In the genomic region with DNA sequence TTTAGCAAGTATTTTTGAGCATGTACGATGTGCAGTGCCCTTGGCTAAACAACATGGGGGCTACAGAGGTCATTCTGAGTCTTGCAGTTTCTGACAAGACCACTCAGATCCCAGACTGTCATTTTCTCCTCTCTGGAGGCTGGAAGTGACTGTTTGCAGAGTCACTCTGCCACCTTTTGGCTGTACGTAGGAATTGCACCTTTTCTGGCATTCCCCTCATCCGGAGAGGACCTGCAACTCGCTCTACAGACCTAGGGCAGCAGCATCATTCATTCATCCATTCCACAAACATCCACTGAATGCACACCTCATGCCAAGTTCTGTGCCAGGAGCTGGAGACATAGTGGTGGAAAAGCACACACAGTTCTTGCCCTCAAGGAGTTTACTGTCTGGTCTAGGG, we compare ENCODE assay signal across 9 cellular contexts.
A peak's percentile ranks its signal among the peaks of the same experiment; 100 is the strongest.
DNase-seq lines count a peak whose midpoint lies in the region; ATAC-seq, FAIRE-seq and TF ChIP-seq lines count a peak whose summit lies in the region.
"Had no signal": no experiment of that assay in that cellular context is flagged by ENCODE, and none has a peak within 500 bp of the region (broad histone marks: within the 10 kb centered on the region; RNA-seq: fewer than 3 reads in every experiment).

No MANE protein-coding gene starts in this region.

- no peaks in the 10 kb centered on the region for H3K27me3 Mint-ChIP-seq in activated CD8-positive, alpha-beta T cell treated with anti-CD3 and anti-CD28 coated beads for 36 hours

- FAIRE-seq in GM19239 (lab: Jason Lieb, UNC): peak; percentile 28

- no peak overlapping the region for H3K27ac ChIP-seq in MM.1S (ENCODE audit: low read length)
- H3K27ac ChIP-seq: epithelial cell of prostate had no signal

- intact Hi-C loops in activated CD8-positive, alpha-beta T cell treated with anti-CD3 and anti-CD28 coated beads for 36 hours (cut with micrococcal nuclease): no loop called here
- intact Hi-C loops in cardiac septum (cut with DNase I): loop anchor here (10.0 kb wide), 1 partner anchor 239 kb away; no protein-coding TSS in a partner anchor

- in situ Hi-C loops in Caki2 (cut with HindIII; ENCODE audit: low pct_unique_long_range_greater_than_20kb, low sequenced_read_pairs): no loop called here

- H3K36me3 ChIP-seq in MM.1S (replicated peaks; ENCODE audit: insufficient read depth, low read length): no peaks in the 10 kb centered on the region
- H3K36me3 ChIP-seq in kidney epithelial cell (ENCODE audit: control insufficient read depth, insufficient read depth, low read length): no peaks in the 10 kb centered on the region

- H3K9ac ChIP-seq in MM.1S (ENCODE audit: low read length): no peak overlapping the region

- no peaks in the 10 kb centered on the region for H3K36me3 Mint-ChIP-seq in activated CD8-positive, alpha-beta T cell treated with anti-CD3 and anti-CD28 coated beads for 36 hours (ENCODE audit: low read depth)

- no peak overlapping the region for H3K27ac Mint-ChIP-seq in activated CD8-positive, alpha-beta T cell treated with anti-CD3 and anti-CD28 coated beads for 36 hours

- H3K9me3 Mint-ChIP-seq in activated CD8-positive, alpha-beta T cell treated with anti-CD3 and anti-CD28 coated beads for 36 hours: no peaks in the 10 kb centered on the region

- no peaks in the 10 kb centered on the region for H4K20me1 ChIP-seq in MM.1S (ENCODE audit: insufficient read depth, low read length)

- no peak overlapping the region for H3K4me2 ChIP-seq in MM.1S (ENCODE audit: low read depth, low read length)

- peak; percentile 42 for ATAC-seq in activated CD8-positive, alpha-beta T cell treated with anti-CD3 and anti-CD28 coated beads for 36 hours
- ATAC-seq in HG03196 (IDR thresholded peaks at IDR 0.05; ENCODE audit: unreplicated experiment): no peak
- no peak for ATAC-seq in GM18867 (IDR thresholded peaks at IDR 0.05; ENCODE audit: unreplicated experiment)

- TF ChIP-seq CTCF in MM.1S (IDR thresholded peaks at IDR 0.05; ENCODE audit: low read length) (peak; percentile 74), kidney epithelial cell (IDR thresholded peaks at IDR 0.05; ENCODE audit: insufficient read depth, low read length, poor library complexity, severe bottlenecking) (peak; percentile 33)
- TF ChIP-seq CTCF in activated CD8-positive, alpha-beta T cell treated with anti-CD3 and anti-CD28 coated beads for 36 hours (IDR thresholded peaks at IDR 0.05): peak; percentile 48

- POLR2A ChIA-PET in activated CD8-positive, alpha-beta T cell treated with anti-CD3 and anti-CD28 coated beads for 36 hours (lab: Charles Lee): no interaction called here

- H3K27me3 ChIP-seq in MM.1S (replicated peaks; ENCODE audit: insufficient read depth, low read length) (no peaks in the 10 kb centered on the region), kidney epithelial cell (ENCODE audit: control insufficient read depth, insufficient read depth, low read length) (no peaks in the 10 kb centered on the region)

- H2AFZ ChIP-seq in MM.1S (ENCODE audit: low read length): no peak overlapping the region

- H3K9me2 ChIP-seq in MM.1S (replicated peaks; ENCODE audit: insufficient read depth, low read length): no peaks in the 10 kb centered on the region

- peaks cover 5% of the 10 kb centered on the region for H3K4me1 Mint-ChIP-seq in activated CD8-positive, alpha-beta T cell treated with anti-CD3 and anti-CD28 coated beads for 36 hours (ENCODE audit: low read depth)

- no peaks in the 10 kb centered on the region for H3K4me1 ChIP-seq in MM.1S (ENCODE audit: low read length)

- H3K4me3 Mint-ChIP-seq in activated CD8-positive, alpha-beta T cell treated with anti-CD3 and anti-CD28 coated beads for 36 hours: no peak overlapping the region

- no peak overlapping the region for H3K4me3 ChIP-seq in MM.1S (ENCODE audit: low read length)
- H3K4me3 ChIP-seq in kidney epithelial cell (ENCODE audit: low read depth, low read length): no peak overlapping the region

- peak; percentile 6 for DNase-seq in Caki2 (ENCODE audit: low read depth)
- no peak for DNase-seq in GM19239 (ENCODE audit: insufficient read length, low spot score)
- peak; percentile 36 for DNase-seq in MM.1S
- DNase-seq in activated CD8-positive, alpha-beta T cell treated with anti-CD3 and anti-CD28 coated beads for 36 hours: peak; percentile 25
- DNase-seq in kidney epithelial cell (ENCODE audit: low read depth): no peak
- DNase-seq in cardiac septum (ENCODE audit: low spot score): no peak

- CTCF ChIA-PET in activated CD8-positive, alpha-beta T cell treated with anti-CD3 and anti-CD28 coated beads for 36 hours (lab: Charles Lee): interaction anchor here (0.6 to 2.4 kb wide), 13 partner anchors 9 to 240 kb away, joined by 3 to 8 read pairs (median 4); no protein-coding TSS in a partner anchor

- no peaks in the 10 kb centered on the region for H3K79me2 ChIP-seq in MM.1S (ENCODE audit: low read length)

- H3F3A ChIP-seq in MM.1S (ENCODE audit: insufficient read depth, low read length): no peaks in the 10 kb centered on the region

- no peaks in the 10 kb centered on the region for H3K9me3 ChIP-seq in MM.1S (replicated peaks; ENCODE audit: insufficient read depth, low read length)

Comparison
In these comparisons a context has a peak if more than half of its experiments do, and no peak if none do; other contexts are left out.
1. DNase-seq: peak in Caki2 (single experiment), MM.1S (single experiment) and activated CD8-positive, alpha-beta T cell treated with anti-CD3 and anti-CD28 coated beads for 36 hours (single experiment); none in GM19239 (single experiment), kidney epithelial cell (single experiment) and cardiac septum (single experiment).
2. Peak in every context shown above with its lines, with median percentiles within 50 percentile points of each other: CTCF ChIP-seq.